ENCODE assay signal across 1 cellular context in genomic region chr17:4035081-4035680, GRCh38.
TF ChIP-seq lines count a peak whose summit lies in the region.

No MANE protein-coding gene starts in this region.

TF ChIP-seq in GM12878, 131 proteins besides CTCF, POLR2A, EP300 and RAD21 (continued from another document):
- TF ChIP-seq JUNB (IDR thresholded peaks at IDR 0.05) (no peak), BCL11A (IDR thresholded peaks at IDR 0.05; ENCODE audit: low read depth, low read length) (no peak)
TF ChIP-seq in GM12878: peak in this region for 0.
